ENCODE assay signal across 1 cellular context in the genomic region with DNA sequence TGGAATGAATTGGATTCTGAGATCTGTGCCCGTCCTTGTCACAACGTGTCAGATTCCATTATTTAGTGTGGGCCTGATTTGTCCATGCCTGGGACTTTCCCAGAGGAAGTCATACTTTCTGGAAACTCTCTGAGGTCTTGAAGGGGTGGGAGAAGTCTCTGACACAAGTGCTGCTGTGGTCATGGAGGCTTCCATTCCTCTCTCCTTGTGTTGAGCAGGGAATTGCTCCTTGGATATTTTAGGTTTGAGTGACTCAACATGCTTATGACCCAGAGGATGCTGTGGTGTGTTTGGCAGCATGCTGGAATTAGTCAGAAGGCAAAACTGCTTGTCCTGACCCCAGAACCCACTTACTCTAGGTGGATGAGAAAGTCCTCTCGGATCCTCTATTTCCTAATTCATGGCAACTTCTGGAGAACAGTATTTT.
TF ChIP-seq lines count a peak whose summit lies in the region.

No MANE protein-coding gene starts in this region.

TF ChIP-seq in GM23338, 12 proteins besides CTCF, POLR2A, EP300 and RAD21 (continued from another document):
- TF ChIP-seq, protein P1, sequence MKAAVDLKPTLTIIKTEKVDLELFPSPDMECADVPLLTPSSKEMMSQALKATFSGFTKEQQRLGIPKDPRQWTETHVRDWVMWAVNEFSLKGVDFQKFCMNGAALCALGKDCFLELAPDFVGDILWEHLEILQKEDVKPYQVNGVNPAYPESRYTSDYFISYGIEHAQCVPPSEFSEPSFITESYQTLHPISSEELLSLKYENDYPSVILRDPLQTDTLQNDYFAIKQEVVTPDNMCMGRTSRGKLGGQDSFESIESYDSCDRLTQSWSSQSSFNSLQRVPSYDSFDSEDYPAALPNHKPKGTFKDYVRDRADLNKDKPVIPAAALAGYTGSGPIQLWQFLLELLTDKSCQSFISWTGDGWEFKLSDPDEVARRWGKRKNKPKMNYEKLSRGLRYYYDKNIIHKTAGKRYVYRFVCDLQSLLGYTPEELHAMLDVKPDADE (IDR thresholded peaks at IDR 0.05): no peak
- TF ChIP-seq ZNF114 (CRISPR knock-in tag; IDR thresholded peaks at IDR 0.05): no peak
- TF ChIP-seq NANOG (IDR thresholded peaks at IDR 0.05; ENCODE audit: borderline replicate concordance): no peak
- no peak for TF ChIP-seq EZH2phosphoT487 (IDR thresholded peaks at IDR 0.05; ENCODE audit: unreplicated experiment)
- no peak for TF ChIP-seq POLR2AphosphoS5 (IDR thresholded peaks at IDR 0.05; ENCODE audit: low read depth)
TF ChIP-seq in GM23338: peak in this region for 0.
